Comparison of ENCODE assay signal across 8 cellular contexts in genomic region chr19:55678121-55678671, GRCh38. TPM values are rescaled to one million over a fixed set of nuclear protein-coding genes. Genes with fewer than 3 reads are reported as not detected.
A peak's percentile ranks its signal among the peaks of the same experiment; 100 is the strongest.
DNase-seq lines count a peak whose midpoint lies in the region; ATAC-seq, FAIRE-seq and TF ChIP-seq lines count a peak whose summit lies in the region.

No MANE protein-coding gene starts in this region.

- intact Hi-C loops in CD4-positive, alpha-beta memory T cell (cut with micrococcal nuclease): no loop called here
- intact Hi-C loops in K562 (cut with micrococcal nuclease): no loop called here
- intact Hi-C loops in sciatic nerve (cut with DNase I): no loop called here

- peak overlapping the region; percentile 89; the same call in 1 of the 2 replicates for H3K4me2 ChIP-seq in K562 (ENCODE audit: insufficient read depth, low read length)

- no TSS peak for BruUV-seq in K562 (replicated peaks; lab: Mats Ljungman, UMichigan)

- TF ChIP-seq RAD21 in K562 (CRISPR knock-in tag; conservative IDR thresholded peaks at IDR 0.05 in 1 of 2, IDR thresholded peaks at IDR 0.05 in 1 of 2): no peak

- H3K4me3 ChIP-seq in CD4-positive, alpha-beta memory T cell (ENCODE audit: low read length in 2 of 2): no peak overlapping the region
- no peak overlapping the region for H3K4me3 ChIP-seq in K562

- peaks cover 55% of the 10 kb centered on the region for H3K4me1 ChIP-seq in CD4-positive, alpha-beta memory T cell (ENCODE audit: insufficient read depth, low read length)
- peaks cover 30 to 65% of the 10 kb centered on the region in 2 experiments for H3K4me1 ChIP-seq in K562 (replicated peaks in 1 of 2; ENCODE audit: control insufficient read depth in 2 of 2, insufficient read depth in 2 of 2, low read length in 2 of 2)

- ATAC-seq in GM19328 (IDR thresholded peaks at IDR 0.05; ENCODE audit: unreplicated experiment) (peak; percentile 59), HG03280 (IDR thresholded peaks at IDR 0.05; ENCODE audit: unreplicated experiment) (peak; percentile 62), K562 (no peak), sciatic nerve (peak; percentile 47)

- no peak overlapping the region for H3K27ac ChIP-seq in CD4-positive, alpha-beta memory T cell (ENCODE audit: low read depth, low read length)
- 0 out of 3 replicates have a peak overlapping the region, but pooled peaks have one; percentile 54 for H3K27ac ChIP-seq in K562 (ENCODE audit: extremely low read depth, low read depth, low read length)

- peak overlapping the region; percentile 81 to 88; a peak in 3 of 4 replicates for H3K9ac ChIP-seq in K562 (ENCODE audit: insufficient read depth in 1 of 2, low read depth in 2 of 2, low read length in 2 of 2)

- H3K79me2 ChIP-seq in K562 (ENCODE audit: control insufficient read depth, insufficient read depth, low read length): peaks cover 80% of the 10 kb centered on the region

- H3K4me1 Mint-ChIP-seq in CD4-positive, alpha-beta memory T cell: peaks cover 29 to 65% (median 45%) of the 10 kb centered on the region in 4 donors

- H3K4me3 Mint-ChIP-seq in CD4-positive, alpha-beta memory T cell: peak overlapping the region in 3 of 8 donors; percentile 33 to 98 (median 53)

- DNase-seq in CD4-positive, alpha-beta memory T cell: no peak
- no peak for DNase-seq in K562 (ENCODE audit: extremely low read depth in 1 of 4, low spot score in 3 of 4)
- DNase-seq in sciatic nerve (ENCODE audit: low spot score): no peak
- no peak for DNase-seq in cerebellar cortex (ENCODE audit: low spot score)
- DNase-seq in AG08395 (ENCODE audit: low spot score): no peak
- DNase-seq in NCI-H1105 treated with DMSO at 0.1 percent for 48 hours (lab: John Stamatoyannopoulos, UW): no peak

- no peaks in the 10 kb centered on the region for H3K27me3 Mint-ChIP-seq in CD4-positive, alpha-beta memory T cell

- peaks cover 30% of the 10 kb centered on the region for H4K20me1 ChIP-seq in K562 (replicated peaks; ENCODE audit: control insufficient read depth, insufficient read depth, low read length)

- no peak overlapping the region for H2AFZ ChIP-seq in K562 (ENCODE audit: low read depth, low read length)

- no peak for TF ChIP-seq CTCF in K562 (IDR thresholded peaks at IDR 0.05 in 2 of 3, conservative IDR thresholded peaks at IDR 0.05 in 1 of 3; ENCODE audit: insufficient read depth in 2 of 3, low read depth in 1 of 3, low read length in 3 of 3)

- POLR2A ChIA-PET in CD4-positive, alpha-beta memory T cell (lab: Charles Lee; ENCODE audit: partially characterized antibody): no interaction called here
- POLR2A ChIA-PET in K562 (lab: Yijun Ruan, JAX): no interaction called here

- no peak for TF ChIP-seq EP300 in K562 (IDR thresholded peaks at IDR 0.05; ENCODE audit: low read length)

- H3K27me3 ChIP-seq in CD4-positive, alpha-beta memory T cell (ENCODE audit: insufficient read depth, low read length): no peaks in the 10 kb centered on the region
- no peaks in the 10 kb centered on the region for H3K27me3 ChIP-seq in K562 (ENCODE audit: control insufficient read depth in 2 of 2, insufficient read depth in 2 of 2, low read length in 2 of 2)

- WGBS in K562 (ENCODE audit: insufficient coverage, low coverage, missing lambda C conversion rate): 93% methylated on average over 19 of the region's 21 CpGs

- peaks cover 46% of the 10 kb centered on the region for H3K36me3 ChIP-seq in CD4-positive, alpha-beta memory T cell (ENCODE audit: insufficient read depth, low read length)
- H3K36me3 ChIP-seq in K562 (ENCODE audit: control insufficient read depth, insufficient read depth, low read length): peaks cover 78% of the 10 kb centered on the region; the same call in 2 of the 3 replicates

- peaks cover 6% of the 10 kb centered on the region for H3K9me1 ChIP-seq in K562 (ENCODE audit: control insufficient read depth, insufficient read depth, low read length)

- in situ Hi-C loops in K562 (cut with MboI): no loop called here

- H3K27ac Mint-ChIP-seq in CD4-positive, alpha-beta memory T cell: peak overlapping the region in 4 of 7 donors; percentile 12 to 94 (median 66)

- H3K9me3 Mint-ChIP-seq in CD4-positive, alpha-beta memory T cell: no peaks in the 10 kb centered on the region

- H3K36me3 Mint-ChIP-seq in CD4-positive, alpha-beta memory T cell: peaks cover 24 to 56% of the 10 kb centered on the region in 2 donors

- CTCF ChIA-PET in CD4-positive, alpha-beta memory T cell (lab: Charles Lee; ENCODE audit: partially characterized antibody): no interaction called here
- CTCF ChIA-PET in K562 (lab: Yijun Ruan, JAX; ENCODE audit: low intra/inter-chr PET ratio): no interaction called here

- FAIRE-seq in K562 (lab: Jason Lieb, UNC): no peak

- no peak for TF ChIP-seq POLR2A in K562 (conservative IDR thresholded peaks at IDR 0.05)

- no peaks in the 10 kb centered on the region for H3K9me3 ChIP-seq in CD4-positive, alpha-beta memory T cell (ENCODE audit: control insufficient read depth in 1 of 2, low read length in 2 of 2)
- no peaks in the 10 kb centered on the region for H3K9me3 ChIP-seq in K562 (replicated peaks; ENCODE audit: control insufficient read depth, insufficient read depth, low read depth, low read length)

RNA-seq across cellular contexts. Expression of gene EPN1, which starts 3.2 kb away (rescaled TPM):
- total RNA-seq in CD4-positive, alpha-beta memory T cell: 10 to 100 TPM; 53.9 to 56.9 TPM
- polyA plus RNA-seq in CD4-positive, alpha-beta memory T cell: 10 to 100 TPM in 1 of 2 donors, 1 to 10 TPM in 1; 3.9 to 15.6 TPM
- total RNA-seq in K562 (2011; cell fraction: chromatin; rRNA removed; ENCODE audit: low replicate concordance): 32.5 and 96.7 TPM in 2 replicates
- total RNA-seq in K562 (2011; cell fraction: nucleolus; rRNA removed): 37.1 and 45.4 TPM in 2 replicates
- 46.5 and 48.0 TPM in 2 replicates for total RNA-seq in K562 (2011; cell fraction: nucleoplasm; rRNA removed)
- total RNA-seq in K562 (2014; rRNA removed) (25.4 and 33.8 TPM in 2 replicates), K562 (2014; rRNA removed; fragmentation: Illumina TruSeq; extraction: Trizol) (5.1 and 6.4 TPM in 2 replicates), K562 (2015; rRNA removed; fragmentation: Illumina TruSeq; extraction: Trizol) (12.7 and 14.6 TPM in 2 replicates), K562 (2021) (138 and 142 TPM in 2 replicates), sciatic nerve (87.6 TPM)
- polyA plus RNA-seq in K562 (2011; rRNA removed) (11.3 and 22.8 TPM in 2 replicates), K562 (2014; fragmentation: Illumina TruSeq; extraction: Trizol) (14.9 and 33.1 TPM in 2 replicates), K562 (2014; fragmentation: Nextera tagmentation; extraction: Ambion mirVana) (under 1 TPM; 0.08 to 0.15 TPM), K562 (2014; rRNA removed) (44.7 and 47.2 TPM in 2 replicates)
- polyA plus RNA-seq in K562 (2011; cell fraction: cytosol; rRNA removed): 17.5 and 44.0 TPM in 2 replicates
- 19.3 and 25.8 TPM in 2 replicates for polyA plus RNA-seq in K562 (2011; cell fraction: nucleus; rRNA removed)
- 56.6 and 92.1 TPM in 2 replicates for polyA plus RNA-seq in K562 (2012)
- 17.8 and 24.4 TPM in 2 replicates for polyA minus RNA-seq in K562 (2011; rRNA and poly(A)+ RNA removed)
- 57.1 and 83.4 TPM in 2 replicates for polyA minus RNA-seq in K562 (2011; cell fraction: cytosol; rRNA and poly(A)+ RNA removed)
- 8.9 and 16.7 TPM in 2 replicates for polyA minus RNA-seq in K562 (2011; cell fraction: nucleus; rRNA and poly(A)+ RNA removed)

RNA-seq across cellular contexts. Expression of gene U2AF2, which starts 23.4 kb away (rescaled TPM):
- total RNA-seq in CD4-positive, alpha-beta memory T cell: 100 to 1,000 TPM; 256 to 259 TPM
- 10 to 100 TPM in 1 of 2 donors, 1 to 10 TPM in 1; 1.3 to 14.3 TPM for polyA plus RNA-seq in CD4-positive, alpha-beta memory T cell
- 193 and 483 TPM in 2 replicates for total RNA-seq in K562 (2011; cell fraction: chromatin; rRNA removed; ENCODE audit: low replicate concordance)
- total RNA-seq in K562 (2011; cell fraction: nucleolus; rRNA removed): 266 and 305 TPM in 2 replicates
- 221 and 225 TPM in 2 replicates for total RNA-seq in K562 (2011; cell fraction: nucleoplasm; rRNA removed)
- total RNA-seq in K562 (2014; rRNA removed): 279 and 332 TPM in 2 replicates
- 36.8 and 58.9 TPM in 2 replicates for total RNA-seq in K562 (2014; rRNA removed; fragmentation: Illumina TruSeq; extraction: Trizol)
- total RNA-seq in K562 (2015; rRNA removed; fragmentation: Illumina TruSeq; extraction: Trizol): 157 and 162 TPM in 2 replicates
- 304 and 321 TPM in 2 replicates for total RNA-seq in K562 (2021)
- polyA plus RNA-seq in K562 (2011; rRNA removed): 144 and 156 TPM in 2 replicates
- polyA plus RNA-seq in K562 (2011; cell fraction: cytosol; rRNA removed): 175 and 315 TPM in 2 replicates
- polyA plus RNA-seq in K562 (2011; cell fraction: nucleus; rRNA removed): 395 and 527 TPM in 2 replicates
- 223 and 263 TPM in 2 replicates for polyA plus RNA-seq in K562 (2012)
- polyA plus RNA-seq in K562 (2014; fragmentation: Illumina TruSeq; extraction: Trizol): 169 and 224 TPM in 2 replicates
- 1 to 10 TPM; 3.0 to 4.4 TPM for polyA plus RNA-seq in K562 (2014; fragmentation: Nextera tagmentation; extraction: Ambion mirVana)
- 277 and 331 TPM in 2 replicates for polyA plus RNA-seq in K562 (2014; rRNA removed)
- polyA minus RNA-seq in K562 (2011; rRNA and poly(A)+ RNA removed): 42.9 and 75.8 TPM in 2 replicates
- 113 and 128 TPM in 2 replicates for polyA minus RNA-seq in K562 (2011; cell fraction: cytosol; rRNA and poly(A)+ RNA removed)
- polyA minus RNA-seq in K562 (2011; cell fraction: nucleus; rRNA and poly(A)+ RNA removed): 91.7 and 99.0 TPM in 2 replicates
- 127 TPM for total RNA-seq in sciatic nerve

RNA-seq across cellular contexts. Expression of gene CCDC106, which starts 30.2 kb away (rescaled TPM):
- 1 to 10 TPM; 1.2 to 1.5 TPM for total RNA-seq in CD4-positive, alpha-beta memory T cell
- polyA plus RNA-seq in CD4-positive, alpha-beta memory T cell: under 1 TPM; 0.47 to 0.69 TPM
- 5.5 and 16.0 TPM in 2 replicates for total RNA-seq in K562 (2011; cell fraction: chromatin; rRNA removed; ENCODE audit: low replicate concordance)
- 17.5 and 18.3 TPM in 2 replicates for total RNA-seq in K562 (2011; cell fraction: nucleolus; rRNA removed)
- total RNA-seq in K562 (2011; cell fraction: nucleoplasm; rRNA removed): 8.7 and 12.1 TPM in 2 replicates
- 17.8 and 21.9 TPM in 2 replicates for total RNA-seq in K562 (2014; rRNA removed)
- total RNA-seq in K562 (2014; rRNA removed; fragmentation: Illumina TruSeq; extraction: Trizol): 4.2 and 7.0 TPM in 2 replicates
- 12.2 and 14.3 TPM in 2 replicates for total RNA-seq in K562 (2015; rRNA removed; fragmentation: Illumina TruSeq; extraction: Trizol)
- 27.5 and 28.2 TPM in 2 replicates for total RNA-seq in K562 (2021)
- polyA plus RNA-seq in K562 (2011; rRNA removed): 7.6 and 11.2 TPM in 2 replicates
- 11.0 and 22.8 TPM in 2 replicates for polyA plus RNA-seq in K562 (2011; cell fraction: cytosol; rRNA removed)
- polyA plus RNA-seq in K562 (2011; cell fraction: nucleus; rRNA removed): 16.4 and 27.9 TPM in 2 replicates
- 22.8 and 23.5 TPM in 2 replicates for polyA plus RNA-seq in K562 (2012)
- polyA plus RNA-seq in K562 (2014; fragmentation: Illumina TruSeq; extraction: Trizol): 19.1 and 21.9 TPM in 2 replicates
- polyA plus RNA-seq in K562 (2014; fragmentation: Nextera tagmentation; extraction: Ambion mirVana): under 1 TPM in 1 of 2 experiments, not detected in 1; 0.10 TPM
- 24.1 and 25.9 TPM in 2 replicates for polyA plus RNA-seq in K562 (2014; rRNA removed)
- 1.8 and 1.9 TPM in 2 replicates for polyA minus RNA-seq in K562 (2011; rRNA and poly(A)+ RNA removed)
- 7.2 and 12.6 TPM in 2 replicates for polyA minus RNA-seq in K562 (2011; cell fraction: cytosol; rRNA and poly(A)+ RNA removed)
- 5.3 and 6.4 TPM in 2 replicates for polyA minus RNA-seq in K562 (2011; cell fraction: nucleus; rRNA and poly(A)+ RNA removed)
- 14.0 TPM for total RNA-seq in sciatic nerve

RNA-seq across cellular contexts. Expression of gene ZNF581, which starts 34.7 kb away (rescaled TPM):
- total RNA-seq in CD4-positive, alpha-beta memory T cell: 10 to 100 TPM; 21.2 to 23.4 TPM
- 10 to 100 TPM; 22.5 to 28.5 TPM for polyA plus RNA-seq in CD4-positive, alpha-beta memory T cell
- total RNA-seq in K562 (2011; cell fraction: chromatin; rRNA removed; ENCODE audit: low replicate concordance): 8.2 and 21.8 TPM in 2 replicates
- total RNA-seq in K562 (2011; cell fraction: nucleolus; rRNA removed): 20.3 and 21.3 TPM in 2 replicates
- total RNA-seq in K562 (2011; cell fraction: nucleoplasm; rRNA removed): 16.7 and 16.8 TPM in 2 replicates
- total RNA-seq in K562 (2014; rRNA removed) (18.6 and 26.4 TPM in 2 replicates), K562 (2014; rRNA removed; fragmentation: Illumina TruSeq; extraction: Trizol) (7.3 and 8.5 TPM in 2 replicates), K562 (2015; rRNA removed; fragmentation: Illumina TruSeq; extraction: Trizol) (8.6 and 11.0 TPM in 2 replicates), K562 (2021) (35.7 and 39.4 TPM in 2 replicates), sciatic nerve (17.2 TPM)
- polyA plus RNA-seq in K562 (2011; rRNA removed) (15.4 and 26.0 TPM in 2 replicates), K562 (2014; fragmentation: Illumina TruSeq; extraction: Trizol) (15.7 and 23.2 TPM in 2 replicates), K562 (2014; fragmentation: Nextera tagmentation; extraction: Ambion mirVana) (1 to 10 TPM; 2.4 to 5.8 TPM), K562 (2014; rRNA removed) (23.2 and 24.0 TPM in 2 replicates)
- polyA plus RNA-seq in K562 (2011; cell fraction: cytosol; rRNA removed): 30.9 and 47.7 TPM in 2 replicates
- polyA plus RNA-seq in K562 (2011; cell fraction: nucleus; rRNA removed): 24.0 and 27.6 TPM in 2 replicates
- polyA plus RNA-seq in K562 (2012): 19.0 and 47.4 TPM in 2 replicates
- polyA minus RNA-seq in K562 (2011; rRNA and poly(A)+ RNA removed): 11.6 and 13.6 TPM in 2 replicates
- polyA minus RNA-seq in K562 (2011; cell fraction: cytosol; rRNA and poly(A)+ RNA removed): 15.3 and 31.1 TPM in 2 replicates
- polyA minus RNA-seq in K562 (2011; cell fraction: nucleus; rRNA and poly(A)+ RNA removed): 4.4 and 6.6 TPM in 2 replicates

RNA-seq across cellular contexts. Expression of gene ZNF580, which starts 37.4 kb away (rescaled TPM):
- 100 to 1,000 TPM in 1 of 2 experiments, 10 to 100 TPM in 1; 92.7 to 105 TPM for total RNA-seq in CD4-positive, alpha-beta memory T cell
- 10 to 100 TPM in 1 of 2 donors, 1 to 10 TPM in 1; 7.2 to 17.8 TPM for polyA plus RNA-seq in CD4-positive, alpha-beta memory T cell
- total RNA-seq in K562 (2011; cell fraction: chromatin; rRNA removed; ENCODE audit: low replicate concordance): 26.2 and 41.7 TPM in 2 replicates
- total RNA-seq in K562 (2011; cell fraction: nucleolus; rRNA removed): 16.2 and 20.0 TPM in 2 replicates
- total RNA-seq in K562 (2011; cell fraction: nucleoplasm; rRNA removed): 33.4 and 56.4 TPM in 2 replicates
- total RNA-seq in K562 (2014; rRNA removed) (13.9 and 24.4 TPM in 2 replicates), K562 (2014; rRNA removed; fragmentation: Illumina TruSeq; extraction: Trizol) (5.2 and 5.7 TPM in 2 replicates), K562 (2015; rRNA removed; fragmentation: Illumina TruSeq; extraction: Trizol) (6.0 and 6.8 TPM in 2 replicates), K562 (2021) (38.0 and 47.4 TPM in 2 replicates), sciatic nerve (42.2 TPM)
- polyA plus RNA-seq in K562 (2011; rRNA removed) (5.0 and 7.7 TPM in 2 replicates), K562 (2014; fragmentation: Illumina TruSeq; extraction: Trizol) (12.7 and 15.5 TPM in 2 replicates), K562 (2014; fragmentation: Nextera tagmentation; extraction: Ambion mirVana) (1 to 10 TPM; 2.3 to 3.9 TPM), K562 (2014; rRNA removed) (25.2 and 30.8 TPM in 2 replicates)
- 10.9 and 21.1 TPM in 2 replicates for polyA plus RNA-seq in K562 (2011; cell fraction: cytosol; rRNA removed)
- polyA plus RNA-seq in K562 (2011; cell fraction: nucleus; rRNA removed): 39.9 and 68.6 TPM in 2 replicates
- polyA plus RNA-seq in K562 (2012): 41.5 and 62.4 TPM in 2 replicates
- polyA minus RNA-seq in K562 (2011; rRNA and poly(A)+ RNA removed): 4.4 and 4.6 TPM in 2 replicates
- polyA minus RNA-seq in K562 (2011; cell fraction: cytosol; rRNA and poly(A)+ RNA removed): 12.2 and 16.3 TPM in 2 replicates
- 7.3 and 8.8 TPM in 2 replicates for polyA minus RNA-seq in K562 (2011; cell fraction: nucleus; rRNA and poly(A)+ RNA removed)
